9 cellular contexts compared by ENCODE assay signal in genomic region chr7:74092321-74092963, GRCh38. TPM values are rescaled to one million over a fixed set of nuclear protein-coding genes. Genes with fewer than 3 reads are reported as not detected.
A peak's percentile ranks its signal among the peaks of the same experiment; 100 is the strongest.
DNase-seq lines count a peak whose midpoint lies in the region; ATAC-seq and TF ChIP-seq lines count a peak whose summit lies in the region.
"Had no signal": no experiment of that assay in that cellular context is flagged by ENCODE, and none has a peak within 500 bp of the region (broad histone marks: within the 10 kb centered on the region; RNA-seq: fewer than 3 reads in every experiment).

No MANE protein-coding gene starts in this region.

- no peak for TF ChIP-seq POLR2A in gastroesophageal sphincter (IDR thresholded peaks at IDR 0.05)
- no peak for TF ChIP-seq POLR2A in spleen (IDR thresholded peaks at IDR 0.05)

- H3K36me3 ChIP-seq in NT2/D1 (ENCODE audit: insufficient read depth, insufficient read length, low read length) (peaks cover 50% of the 10 kb centered on the region), gastroesophageal sphincter (peaks cover 0 to 20% of the 10 kb centered on the region in 2 donors), spleen (peaks cover 0 to 25% (median 9%) of the 10 kb centered on the region in 6 donors)

- no peak for TF ChIP-seq CTCF in gastroesophageal sphincter (IDR thresholded peaks at IDR 0.05)
- TF ChIP-seq CTCF in spleen (IDR thresholded peaks at IDR 0.05 in 8 of 11, conservative IDR thresholded peaks at IDR 0.05 in 3 of 11) = no peak

- no peaks in the 10 kb centered on the region for H3K27me3 ChIP-seq in NT2/D1 (ENCODE audit: insufficient read depth, insufficient read length)
- H3K27me3 ChIP-seq in gastroesophageal sphincter = no peaks in the 10 kb centered on the region
- H3K27me3 ChIP-seq in spleen (replicated peaks in 1 of 7) = no peaks in the 10 kb centered on the region

- ATAC-seq in GM21529 (IDR thresholded peaks at IDR 0.05; ENCODE audit: unreplicated experiment) (peak; percentile 1), gastroesophageal sphincter (peak; percentile 9), HG03139 (IDR thresholded peaks at IDR 0.05; ENCODE audit: unreplicated experiment) (no peak)

- H3K9me3 ChIP-seq in NT2/D1 (ENCODE audit: insufficient read depth, low read length) (peaks cover 10% of the 10 kb centered on the region), gastroesophageal sphincter (no peaks in the 10 kb centered on the region), spleen (no peaks in the 10 kb centered on the region)

- 10 to 67% methylated on average over 1 to 2 of the region's 13 CpGs for WGBS in gastroesophageal sphincter (ENCODE audit: low coverage in 1 of 2), 2 donors
- 42 to 55% (median 47%) methylated on average over 7 to 13 of the region's 13 CpGs for WGBS in spleen, 5 donors

- H3K4me1 ChIP-seq in NT2/D1 (ENCODE audit: insufficient read depth, insufficient read length) (peaks cover 17% of the 10 kb centered on the region), gastroesophageal sphincter (peaks cover 0 to 34% (median 19%) of the 10 kb centered on the region in 3 donors), spleen (peaks cover 21 to 44% (median 35%) of the 10 kb centered on the region in 6 donors)

- intact Hi-C loops in spleen (cut with DNase I; ENCODE audit: low total_unique reads) = no loop called here

- H3K4me3 ChIP-seq in NT2/D1 (ENCODE audit: insufficient read length, low read depth) (no peak overlapping the region), gastroesophageal sphincter (peak overlapping the region in 1 of 2 donors; percentile 53), spleen (peak overlapping the region in 5 of 8 donors; percentile 58 to 80 (median 63))

- in situ Hi-C loops in KBM-7 (cut with MboI; ENCODE audit: low pct_unique_long_range_greater_than_20kb, low sequenced_read_pairs) = no loop called here

- no peak for TF ChIP-seq EP300 in gastroesophageal sphincter (IDR thresholded peaks at IDR 0.05)

- H3K27ac ChIP-seq in gastroesophageal sphincter (peak overlapping the region in 3 of 4 donors; percentile 70 to 81 (median 71)), spleen (peak overlapping the region; percentile 71 to 95 (median 87))

- H3K9ac ChIP-seq in NT2/D1 (ENCODE audit: insufficient read length, low read depth) = peak overlapping the region; percentile 6

- no peak for DNase-seq in NT2/D1 (ENCODE audit: low read depth, low spot score)
- peak; percentile 79 for DNase-seq in spleen
- DNase-seq in KBM-7 = no peak
- DNase-seq in cerebellar nuclear complex (lab: John Stamatoyannopoulos, UW) = no peak
- no peak for DNase-seq in T1000 (lab: John Stamatoyannopoulos, UW)
- DNase-seq: NCI-H1930 had no signal

RNA-seq across cellular contexts. Expression of gene LIMK1, which starts 8.8 kb away (rescaled TPM):
- total RNA-seq in gastroesophageal sphincter (10 to 100 TPM in 3 of 4 donors, 1 to 10 TPM in 1; 7.2 to 20.6 (median 13.2) TPM), spleen (10 to 100 TPM; 33.1 to 45.8 (median 41.0) TPM)
- 10 to 100 TPM; 15.2 to 24.6 (median 15.2) TPM for polyA plus RNA-seq in spleen
